In the genomic region with DNA sequence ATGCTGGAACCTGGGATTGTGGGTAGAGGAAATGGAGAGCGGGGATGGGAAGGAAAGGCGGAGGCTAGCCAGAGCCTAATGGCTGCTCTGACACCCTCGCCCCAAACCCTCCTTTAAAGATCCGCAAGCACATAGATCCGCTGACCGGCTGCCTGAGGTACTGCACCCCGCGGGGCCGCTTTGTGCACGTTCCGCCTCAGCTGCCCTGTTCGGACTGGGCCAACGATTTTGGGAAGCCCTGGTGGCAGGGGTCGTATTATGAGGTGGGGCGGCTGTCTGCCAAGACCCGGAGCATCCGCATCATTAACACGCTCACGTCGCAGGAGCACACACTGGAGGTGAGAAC, we compare ENCODE assay signal across 8 cellular contexts. TPM values are rescaled to one million over a fixed set of nuclear protein-coding genes. Genes with fewer than 3 reads are reported as not detected.
A peak's percentile ranks its signal among the peaks of the same experiment; 100 is the strongest.
DNase-seq lines count a peak whose midpoint lies in the region; ATAC-seq and TF ChIP-seq lines count a peak whose summit lies in the region.

No MANE protein-coding gene starts in this region.

- H3K36me3 ChIP-seq in SK-N-SH (replicated peaks in 1 of 2; ENCODE audit: control insufficient read depth in 1 of 2, insufficient read depth in 2 of 2, low read length in 1 of 2): peaks cover 0 to 38% of the 10 kb centered on the region in 2 experiments
- no peaks in the 10 kb centered on the region for H3K36me3 ChIP-seq in endocrine pancreas (ENCODE audit: control insufficient read depth, insufficient read depth, low read length)
- no peaks in the 10 kb centered on the region for H3K36me3 ChIP-seq in mucosa of stomach (ENCODE audit: control insufficient read depth, insufficient read depth, low read length)

- H4K20me1 ChIP-seq in SK-N-SH (ENCODE audit: insufficient read depth): no peaks in the 10 kb centered on the region; the same call in 1 of the 2 replicates

- peak overlapping the region; percentile 91 for H3K4me2 ChIP-seq in SK-N-SH

- H3F3A ChIP-seq in SK-N-SH (replicated peaks; ENCODE audit: insufficient read depth): peaks cover 16% of the 10 kb centered on the region

- CTCF ChIA-PET in SK-N-SH (lab: Yijun Ruan, JAX): interaction anchor here (0.6 to 9.9 kb wide), 12 partner anchors 23 to 201 kb away, joined by 3 to 143 read pairs (median 5); partner anchors contain the start of gene KDM6B

- H3K4me1 ChIP-seq in SK-N-SH (ENCODE audit: control insufficient read depth in 1 of 2, insufficient read depth in 2 of 2, low read depth in 1 of 2, low read length in 1 of 2) (peaks cover 23 to 37% of the 10 kb centered on the region in 2 experiments; a peak in 3 of 4 replicates), endocrine pancreas (ENCODE audit: control insufficient read depth, insufficient read depth, low read length) (peaks cover 3% of the 10 kb centered on the region), mucosa of stomach (ENCODE audit: control insufficient read depth, insufficient read depth, low read length) (peaks cover 38% of the 10 kb centered on the region)

- H2AFZ ChIP-seq in SK-N-SH (ENCODE audit: low read depth): peak overlapping the region; percentile 73; the same call in 1 of the 2 replicates

- peak; percentile 66 for DNase-seq in AG08395 (ENCODE audit: low spot score)
- no peak for DNase-seq in GM13977 (ENCODE audit: low spot score)
- no peak for DNase-seq in SK-N-SH
- DNase-seq in NCI-H1092 (lab: John Stamatoyannopoulos, UW): no peak
- DNase-seq in central memory CD4-positive, alpha-beta T cell: no peak

- H3K79me2 ChIP-seq in SK-N-SH (ENCODE audit: insufficient read depth): peaks cover 17% of the 10 kb centered on the region; the same call in 1 of the 2 replicates

- H3K9me2 ChIP-seq in SK-N-SH: no peaks in the 10 kb centered on the region

- peak; percentile 13 for TF ChIP-seq CTCF in GM13977 (IDR thresholded peaks at IDR 0.05; ENCODE audit: extremely low read depth, insufficient read depth, missing control alignments)
- peak; percentile 52 for TF ChIP-seq CTCF in SK-N-SH (IDR thresholded peaks at IDR 0.05)

- peak overlapping the region; percentile 93 to 100 for H3K27ac ChIP-seq in SK-N-SH (ENCODE audit: low read depth in 2 of 2, low read length in 1 of 2)

- H3K9me3 ChIP-seq in SK-N-SH (no peaks in the 10 kb centered on the region), endocrine pancreas (ENCODE audit: control insufficient read depth, low read length) (no peaks in the 10 kb centered on the region), mucosa of stomach (ENCODE audit: control insufficient read depth, low read length) (no peaks in the 10 kb centered on the region)

- peak overlapping the region; percentile 79 for H3K9ac ChIP-seq in SK-N-SH
- peak overlapping the region; percentile 82 for H3K9ac ChIP-seq in endocrine pancreas (ENCODE audit: control insufficient read depth, insufficient read depth, low read length)
- peak overlapping the region; percentile 66 for H3K9ac ChIP-seq in mucosa of stomach (ENCODE audit: low read length)

- in situ Hi-C loops in GM13977 (cut with MboI; ENCODE audit: low pct_unique_long_range_greater_than_20kb, low sequenced_read_pairs, unreplicated experiment): no loop called here

- H3K27me3 ChIP-seq in SK-N-SH (ENCODE audit: insufficient read depth) (no peaks in the 10 kb centered on the region), endocrine pancreas (ENCODE audit: control insufficient read depth, insufficient read depth, low read length) (no peaks in the 10 kb centered on the region), mucosa of stomach (ENCODE audit: control insufficient read depth, insufficient read depth, low read length) (no peaks in the 10 kb centered on the region)

- TF ChIP-seq EP300 in SK-N-SH (IDR thresholded peaks at IDR 0.05; ENCODE audit: borderline replicate concordance in 1 of 2, low read depth in 1 of 2, low read length in 1 of 2): no peak

- 39% methylated on average over 20 of the region's 20 CpGs for WGBS in SK-N-SH (ENCODE audit: low lambda C conversion rate)

- peak; percentile 30 for TF ChIP-seq RAD21 in SK-N-SH (IDR thresholded peaks at IDR 0.05; ENCODE audit: low read length)

- POLR2A ChIA-PET in SK-N-SH (lab: Yijun Ruan, JAX): interaction anchor here (0.7 kb wide), 1 partner anchor 16 kb away, joined by 3 read pairs; no protein-coding TSS in a partner anchor

- H3K4me3 ChIP-seq in SK-N-SH (ENCODE audit: low read depth in 2 of 2, low read length in 1 of 2) (peak overlapping the region; percentile 72 to 77), endocrine pancreas (ENCODE audit: control insufficient read depth, insufficient read depth, low read length) (peak overlapping the region; percentile 81), mucosa of stomach (ENCODE audit: low read length) (peak overlapping the region; percentile 83)

- no peak for ATAC-seq in HG03039 (IDR thresholded peaks at IDR 0.05; ENCODE audit: unreplicated experiment)

TF ChIP-seq in SK-N-SH, 30 proteins besides CTCF, POLR2A, EP300 and RAD21:
- peak; percentile 44; the same call in 1 of the 2 replicates for TF ChIP-seq YY1 (IDR thresholded peaks at IDR 0.05; ENCODE audit: low read depth)
- TF ChIP-seq EZH2phosphoT487 (IDR thresholded peaks at IDR 0.05; ENCODE audit: borderline replicate concordance, low read depth): no peak
- peak; percentile 29 for TF ChIP-seq SMC3 (IDR thresholded peaks at IDR 0.05; ENCODE audit: low read depth, low read length)
- TF ChIP-seq FOSL2 (IDR thresholded peaks at IDR 0.05; ENCODE audit: borderline replicate concordance, low read depth): no peak
- TF ChIP-seq, protein P1, sequence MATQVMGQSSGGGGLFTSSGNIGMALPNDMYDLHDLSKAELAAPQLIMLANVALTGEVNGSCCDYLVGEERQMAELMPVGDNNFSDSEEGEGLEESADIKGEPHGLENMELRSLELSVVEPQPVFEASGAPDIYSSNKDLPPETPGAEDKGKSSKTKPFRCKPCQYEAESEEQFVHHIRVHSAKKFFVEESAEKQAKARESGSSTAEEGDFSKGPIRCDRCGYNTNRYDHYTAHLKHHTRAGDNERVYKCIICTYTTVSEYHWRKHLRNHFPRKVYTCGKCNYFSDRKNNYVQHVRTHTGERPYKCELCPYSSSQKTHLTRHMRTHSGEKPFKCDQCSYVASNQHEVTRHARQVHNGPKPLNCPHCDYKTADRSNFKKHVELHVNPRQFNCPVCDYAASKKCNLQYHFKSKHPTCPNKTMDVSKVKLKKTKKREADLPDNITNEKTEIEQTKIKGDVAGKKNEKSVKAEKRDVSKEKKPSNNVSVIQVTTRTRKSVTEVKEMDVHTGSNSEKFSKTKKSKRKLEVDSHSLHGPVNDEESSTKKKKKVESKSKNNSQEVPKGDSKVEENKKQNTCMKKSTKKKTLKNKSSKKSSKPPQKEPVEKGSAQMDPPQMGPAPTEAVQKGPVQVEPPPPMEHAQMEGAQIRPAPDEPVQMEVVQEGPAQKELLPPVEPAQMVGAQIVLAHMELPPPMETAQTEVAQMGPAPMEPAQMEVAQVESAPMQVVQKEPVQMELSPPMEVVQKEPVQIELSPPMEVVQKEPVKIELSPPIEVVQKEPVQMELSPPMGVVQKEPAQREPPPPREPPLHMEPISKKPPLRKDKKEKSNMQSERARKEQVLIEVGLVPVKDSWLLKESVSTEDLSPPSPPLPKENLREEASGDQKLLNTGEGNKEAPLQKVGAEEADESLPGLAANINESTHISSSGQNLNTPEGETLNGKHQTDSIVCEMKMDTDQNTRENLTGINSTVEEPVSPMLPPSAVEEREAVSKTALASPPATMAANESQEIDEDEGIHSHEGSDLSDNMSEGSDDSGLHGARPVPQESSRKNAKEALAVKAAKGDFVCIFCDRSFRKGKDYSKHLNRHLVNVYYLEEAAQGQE (IDR thresholded peaks at IDR 0.05; ENCODE audit: low read depth, low read length): no peak
- no peak for TF ChIP-seq FOXM1 (IDR thresholded peaks at IDR 0.05; ENCODE audit: low read depth)
- TF ChIP-seq RCOR1 (IDR thresholded peaks at IDR 0.05; ENCODE audit: low read length): no peak
- TF ChIP-seq, protein P2, sequence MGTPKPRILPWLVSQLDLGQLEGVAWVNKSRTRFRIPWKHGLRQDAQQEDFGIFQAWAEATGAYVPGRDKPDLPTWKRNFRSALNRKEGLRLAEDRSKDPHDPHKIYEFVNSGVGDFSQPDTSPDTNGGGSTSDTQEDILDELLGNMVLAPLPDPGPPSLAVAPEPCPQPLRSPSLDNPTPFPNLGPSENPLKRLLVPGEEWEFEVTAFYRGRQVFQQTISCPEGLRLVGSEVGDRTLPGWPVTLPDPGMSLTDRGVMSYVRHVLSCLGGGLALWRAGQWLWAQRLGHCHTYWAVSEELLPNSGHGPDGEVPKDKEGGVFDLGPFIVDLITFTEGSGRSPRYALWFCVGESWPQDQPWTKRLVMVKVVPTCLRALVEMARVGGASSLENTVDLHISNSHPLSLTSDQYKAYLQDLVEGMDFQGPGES (IDR thresholded peaks at IDR 0.05; ENCODE audit: low read depth, low read length): no peak
- TF ChIP-seq, protein P3, sequence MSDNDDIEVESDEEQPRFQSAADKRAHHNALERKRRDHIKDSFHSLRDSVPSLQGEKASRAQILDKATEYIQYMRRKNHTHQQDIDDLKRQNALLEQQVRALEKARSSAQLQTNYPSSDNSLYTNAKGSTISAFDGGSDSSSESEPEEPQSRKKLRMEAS (IDR thresholded peaks at IDR 0.05; ENCODE audit: low read depth): no peak
- TF ChIP-seq CHD2 (IDR thresholded peaks at IDR 0.05; ENCODE audit: low read length, partially characterized antibody): no peak

RNA-seq across cellular contexts. Expression of gene CYB5D1, which starts 0.7 kb away (rescaled TPM):
- polyA plus RNA-seq in SK-N-SH (2012; rRNA removed): 8.8 and 9.8 TPM in 2 replicates
- polyA plus RNA-seq in SK-N-SH (2012; cell fraction: cytosol; rRNA removed): 8.5 and 9.4 TPM in 2 replicates
- 11.6 and 16.8 TPM in 2 replicates for polyA plus RNA-seq in SK-N-SH (2012; cell fraction: nucleus; rRNA removed)

RNA-seq across cellular contexts. Expression of gene NAA38, which starts 1.1 kb away (rescaled TPM):
- 133 and 202 TPM in 2 replicates for polyA plus RNA-seq in SK-N-SH (2012; rRNA removed)
- polyA plus RNA-seq in SK-N-SH (2012; cell fraction: cytosol; rRNA removed): 105 and 121 TPM in 2 replicates
- 74.0 and 122 TPM in 2 replicates for polyA plus RNA-seq in SK-N-SH (2012; cell fraction: nucleus; rRNA removed)

RNA-seq across cellular contexts. Expression of gene TMEM88, which starts 3.6 kb away (rescaled TPM):
- 0.83 and 1.2 TPM in 2 replicates for polyA plus RNA-seq in SK-N-SH (2012; rRNA removed)
- polyA plus RNA-seq in SK-N-SH (2012; cell fraction: cytosol; rRNA removed): 0.18 and 0.53 TPM in 2 replicates
- 10.9 and 14.0 TPM in 2 replicates for polyA plus RNA-seq in SK-N-SH (2012; cell fraction: nucleus; rRNA removed)

RNA-seq across cellular contexts. Expression of gene KDM6B, which starts 24.4 kb away (rescaled TPM):
- polyA plus RNA-seq in SK-N-SH (2012; rRNA removed): 1.4 and 2.6 TPM in 2 replicates
- 1.5 and 2.1 TPM in 2 replicates for polyA plus RNA-seq in SK-N-SH (2012; cell fraction: cytosol; rRNA removed)
- polyA plus RNA-seq in SK-N-SH (2012; cell fraction: nucleus; rRNA removed): 12.6 and 12.7 TPM in 2 replicates

RNA-seq across cellular contexts. Expression of gene CHD3, which starts 30.1 kb away (rescaled TPM):
- 55.2 and 56.2 TPM in 2 replicates for polyA plus RNA-seq in SK-N-SH (2012; rRNA removed)
- polyA plus RNA-seq in SK-N-SH (2012; cell fraction: cytosol; rRNA removed): 26.4 and 34.7 TPM in 2 replicates
- polyA plus RNA-seq in SK-N-SH (2012; cell fraction: nucleus; rRNA removed): 200 and 219 TPM in 2 replicates
